In the genomic region with DNA sequence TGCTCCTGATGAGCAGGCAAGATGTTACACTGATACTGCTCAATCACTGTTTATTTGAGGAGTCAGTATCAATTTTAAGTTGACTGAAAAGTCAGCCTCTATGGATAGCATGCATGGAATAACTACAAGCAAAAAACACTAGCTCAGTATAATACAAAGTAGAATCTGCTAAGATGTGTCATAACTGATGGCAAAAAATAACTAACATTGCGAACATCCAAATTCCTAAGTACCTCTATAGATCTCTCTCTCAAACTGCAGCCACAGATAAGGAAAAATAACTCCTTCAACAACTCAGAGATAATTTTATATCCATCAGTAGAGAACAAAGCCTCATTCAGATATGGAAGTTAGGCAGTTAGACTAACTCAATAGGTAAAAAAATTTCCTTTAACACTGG, we compare ENCODE assay signal across 17 cellular contexts.
"Had no signal": no experiment of that assay in that cellular context is flagged by ENCODE, and none has a peak within 500 bp of the region (broad histone marks: within the 10 kb centered on the region; RNA-seq: fewer than 3 reads in every experiment).

No MANE protein-coding gene starts in this region.

- H3K4me3 ChIP-seq: gastrocnemius medialis, hepatocyte, lung, psoas muscle had no signal

- H3K27ac ChIP-seq: gastrocnemius medialis, hepatocyte, psoas muscle had no signal

- H3K27me3 ChIP-seq: gastrocnemius medialis, hepatocyte had no signal

- FAIRE-seq: endometrium had no signal

- DNase-seq: effector memory CD4-positive, alpha-beta T cell; gastrocnemius medialis; left colon; left ventricle myocardium superior; mesenchymal stem cell; naive B cell; psoas muscle; retina; stimulated activated CD4-positive, alpha-beta T cell treated with anti-CD3 and anti-CD28 coated beads, Interleukin-2, amount 100 ng/mL, for 48 hours; stimulated activated naive CD4-positive, alpha-beta T cell treated with Interleukin-2 at 50 U/mL for 16 hours; trophoblast cell had no signal

- H3K4me2 ChIP-seq: hepatocyte had no signal

- H3K27me3 Mint-ChIP-seq: naive B cell had no signal

- H3K9me3 Mint-ChIP-seq: naive B cell, nephron had no signal

- H3K4me1 ChIP-seq: gastrocnemius medialis had no signal

- H2AFZ ChIP-seq: hepatocyte had no signal

- ATAC-seq: esophagus mucosa, gastrocnemius medialis, left colon, left ventricle myocardium superior, psoas muscle, sciatic nerve had no signal

- H3K27ac Mint-ChIP-seq: nephron had no signal

- H3K9me3 ChIP-seq: gastrocnemius medialis, psoas muscle had no signal

- H3K4me3 Mint-ChIP-seq: naive B cell, nephron had no signal
